Comparison of ENCODE assay signal across 1 cellular context in the genomic region with DNA sequence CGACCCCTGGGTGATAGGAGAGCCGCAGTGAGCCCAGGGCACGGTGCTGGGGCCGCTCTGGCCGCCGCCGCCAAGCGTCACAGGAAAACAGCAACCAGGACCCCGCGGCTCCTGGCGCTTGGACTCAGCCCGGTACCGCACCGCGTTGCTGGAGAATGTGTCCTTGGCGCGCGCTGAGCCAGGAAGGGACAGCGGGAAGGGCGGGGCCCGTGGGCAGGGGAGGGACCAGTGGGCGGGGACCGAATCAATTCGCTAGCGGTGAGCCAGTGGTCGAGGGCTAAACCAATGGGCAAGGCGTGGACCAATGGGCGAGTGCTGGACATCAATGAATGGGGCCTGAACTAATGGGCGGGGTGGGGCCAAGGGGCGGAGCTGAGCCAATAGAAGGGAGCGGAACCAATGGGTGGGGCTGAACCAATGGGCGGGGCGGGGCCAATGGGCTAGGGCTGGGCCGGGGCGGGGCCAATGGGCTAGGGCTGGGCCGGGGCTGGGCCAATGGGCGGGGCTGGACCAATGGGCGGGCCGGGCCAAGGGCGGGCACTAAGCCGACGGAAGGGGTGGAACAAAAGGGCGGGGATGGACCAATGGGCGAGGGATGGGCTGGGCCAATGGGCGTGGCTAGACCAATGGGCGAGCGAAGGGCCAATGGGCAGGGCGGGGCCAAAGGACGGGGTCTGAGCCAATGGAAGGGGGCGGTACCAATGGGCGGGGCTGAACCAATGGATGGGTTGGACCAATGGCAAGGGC.
A peak's percentile ranks its signal among the peaks of the same experiment; 100 is the strongest.
TF ChIP-seq lines count a peak whose summit lies in the region.

No MANE protein-coding gene starts in this region.

TF ChIP-seq in K562, 482 proteins besides CTCF, POLR2A, EP300 and RAD21 (continued from another document and continues in another):
- TF ChIP-seq, protein P1, sequence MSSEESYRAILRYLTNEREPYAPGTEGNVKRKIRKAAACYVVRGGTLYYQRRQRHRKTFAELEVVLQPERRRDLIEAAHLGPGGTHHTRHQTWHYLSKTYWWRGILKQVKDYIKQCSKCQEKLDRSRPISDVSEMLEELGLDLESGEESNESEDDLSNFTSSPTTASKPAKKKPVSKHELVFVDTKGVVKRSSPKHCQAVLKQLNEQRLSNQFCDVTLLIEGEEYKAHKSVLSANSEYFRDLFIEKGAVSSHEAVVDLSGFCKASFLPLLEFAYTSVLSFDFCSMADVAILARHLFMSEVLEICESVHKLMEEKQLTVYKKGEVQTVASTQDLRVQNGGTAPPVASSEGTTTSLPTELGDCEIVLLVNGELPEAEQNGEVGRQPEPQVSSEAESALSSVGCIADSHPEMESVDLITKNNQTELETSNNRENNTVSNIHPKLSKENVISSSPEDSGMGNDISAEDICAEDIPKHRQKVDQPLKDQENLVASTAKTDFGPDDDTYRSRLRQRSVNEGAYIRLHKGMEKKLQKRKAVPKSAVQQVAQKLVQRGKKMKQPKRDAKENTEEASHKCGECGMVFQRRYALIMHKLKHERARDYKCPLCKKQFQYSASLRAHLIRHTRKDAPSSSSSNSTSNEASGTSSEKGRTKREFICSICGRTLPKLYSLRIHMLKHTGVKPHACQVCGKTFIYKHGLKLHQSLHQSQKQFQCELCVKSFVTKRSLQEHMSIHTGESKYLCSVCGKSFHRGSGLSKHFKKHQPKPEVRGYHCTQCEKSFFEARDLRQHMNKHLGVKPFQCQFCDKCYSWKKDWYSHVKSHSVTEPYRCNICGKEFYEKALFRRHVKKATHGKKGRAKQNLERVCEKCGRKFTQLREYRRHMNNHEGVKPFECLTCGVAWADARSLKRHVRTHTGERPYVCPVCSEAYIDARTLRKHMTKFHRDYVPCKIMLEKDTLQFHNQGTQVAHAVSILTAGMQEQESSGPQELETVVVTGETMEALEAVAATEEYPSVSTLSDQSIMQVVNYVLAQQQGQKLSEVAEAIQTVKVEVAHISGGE (CRISPR knock-in tag; IDR thresholded peaks at IDR 0.05), result no peak
- TF ChIP-seq ZZZ3 (IDR thresholded peaks at IDR 0.05) (no peak), SREBF2 (CRISPR knock-in tag; IDR thresholded peaks at IDR 0.05) (no peak), DPF2 (IDR thresholded peaks at IDR 0.05) (no peak), ZNF778 (CRISPR knock-in tag; IDR thresholded peaks at IDR 0.05) (no peak), TARDBP (IDR thresholded peaks at IDR 0.05) (no peak), BHLHE40 (IDR thresholded peaks at IDR 0.05; ENCODE audit: low read length) (no peak), ELF4 (CRISPR knock-in tag; IDR thresholded peaks at IDR 0.05) (peak; percentile 62; the same call in 1 of the 2 replicates), ZFP36 (IDR thresholded peaks at IDR 0.05; ENCODE audit: low read depth, low read length, partially characterized antibody) (no peak), ATF7 (IDR thresholded peaks at IDR 0.05) (peak; percentile 58; the same call in 1 of the 2 replicates), RB1 (IDR thresholded peaks at IDR 0.05; ENCODE audit: low read depth) (peak; percentile 85), ZC3H8 (IDR thresholded peaks at IDR 0.05) (no peak), ARID1B (IDR thresholded peaks at IDR 0.05) (no peak; the same call in 1 of the 2 replicates), ZBTB17 (CRISPR knock-in tag; IDR thresholded peaks at IDR 0.05) (peak; percentile 34; the same call in 1 of the 2 replicates), CHD4 (IDR thresholded peaks at IDR 0.05; ENCODE audit: insufficient read depth, insufficient replicate concordance, low read depth, low read length, poor library complexity, severe bottlenecking) (no peak), C11orf30 (IDR thresholded peaks at IDR 0.05; ENCODE audit: low read depth) (no peak), KAT2B (IDR thresholded peaks at IDR 0.05; ENCODE audit: low read depth, low read length) (no peak), ZNF224 (CRISPR knock-in tag; IDR thresholded peaks at IDR 0.05) (no peak), CBX5 (IDR thresholded peaks at IDR 0.05; ENCODE audit: borderline replicate concordance, low read depth) (no peak), ZNF347 (CRISPR knock-in tag; IDR thresholded peaks at IDR 0.05; ENCODE audit: low read depth) (no peak), EP400 (IDR thresholded peaks at IDR 0.05) (peak; percentile 64), ZNF431 (CRISPR knock-in tag; IDR thresholded peaks at IDR 0.05) (0 out of 2 replicates have a peak, but pooled peaks have one; percentile 45), FUS (optimal IDR thresholded peaks at IDR 0.05; ENCODE audit: low read depth, low read length) (peak; percentile 93), BCL6 (CRISPR knock-in tag; IDR thresholded peaks at IDR 0.05) (no peak), KLF13 (tag; IDR thresholded peaks at IDR 0.05; ENCODE audit: borderline replicate concordance, low read depth) (no peak), ARHGAP35 (IDR thresholded peaks at IDR 0.05; ENCODE audit: partially characterized antibody) (no peak), FOXJ2 (tag; IDR thresholded peaks at IDR 0.05) (no peak), RBM34 (IDR thresholded peaks at IDR 0.05; ENCODE audit: borderline replicate concordance, insufficient read depth, low read length) (no peak), KLF16 (IDR thresholded peaks at IDR 0.05) (no peak), PRPF4 (IDR thresholded peaks at IDR 0.05; ENCODE audit: insufficient read depth, low read depth, low read length, poor library complexity, severe bottlenecking) (peak; percentile 80), PYGO2 (tag; IDR thresholded peaks at IDR 0.05) (no peak), CREM (IDR thresholded peaks at IDR 0.05; ENCODE audit: low read depth) (peak; percentile 74; the same call in 1 of the 2 replicates), ASH1L (IDR thresholded peaks at IDR 0.05; ENCODE audit: borderline replicate concordance, low read depth, partially characterized antibody) (peak; percentile 81), GTF2F1 (IDR thresholded peaks at IDR 0.05; ENCODE audit: low read depth, low read length) (peak; percentile 91), POLR2AphosphoS2 (IDR thresholded peaks at IDR 0.05; ENCODE audit: low read length) (peak; percentile 83; the same call in 1 of the 2 replicates), SAFB2 (IDR thresholded peaks at IDR 0.05; ENCODE audit: borderline replicate concordance, low read depth, low read length, severe bottlenecking) (no peak), MTA3 (IDR thresholded peaks at IDR 0.05; ENCODE audit: borderline replicate concordance) (peak; percentile 86), ZNF324 (CRISPR knock-in tag; IDR thresholded peaks at IDR 0.05) (no peak)
- TF ChIP-seq, protein P2, sequence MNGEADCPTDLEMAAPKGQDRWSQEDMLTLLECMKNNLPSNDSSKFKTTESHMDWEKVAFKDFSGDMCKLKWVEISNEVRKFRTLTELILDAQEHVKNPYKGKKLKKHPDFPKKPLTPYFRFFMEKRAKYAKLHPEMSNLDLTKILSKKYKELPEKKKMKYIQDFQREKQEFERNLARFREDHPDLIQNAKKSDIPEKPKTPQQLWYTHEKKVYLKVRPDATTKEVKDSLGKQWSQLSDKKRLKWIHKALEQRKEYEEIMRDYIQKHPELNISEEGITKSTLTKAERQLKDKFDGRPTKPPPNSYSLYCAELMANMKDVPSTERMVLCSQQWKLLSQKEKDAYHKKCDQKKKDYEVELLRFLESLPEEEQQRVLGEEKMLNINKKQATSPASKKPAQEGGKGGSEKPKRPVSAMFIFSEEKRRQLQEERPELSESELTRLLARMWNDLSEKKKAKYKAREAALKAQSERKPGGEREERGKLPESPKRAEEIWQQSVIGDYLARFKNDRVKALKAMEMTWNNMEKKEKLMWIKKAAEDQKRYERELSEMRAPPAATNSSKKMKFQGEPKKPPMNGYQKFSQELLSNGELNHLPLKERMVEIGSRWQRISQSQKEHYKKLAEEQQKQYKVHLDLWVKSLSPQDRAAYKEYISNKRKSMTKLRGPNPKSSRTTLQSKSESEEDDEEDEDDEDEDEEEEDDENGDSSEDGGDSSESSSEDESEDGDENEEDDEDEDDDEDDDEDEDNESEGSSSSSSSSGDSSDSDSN (IDR thresholded peaks at IDR 0.05; ENCODE audit: borderline replicate concordance in 1 of 2, low read depth in 2 of 2, low read length in 2 of 2), result peak in 1 of 2 experiments; percentile 87; a peak in 2 of 4 replicates
- TF ChIP-seq, protein P3, sequence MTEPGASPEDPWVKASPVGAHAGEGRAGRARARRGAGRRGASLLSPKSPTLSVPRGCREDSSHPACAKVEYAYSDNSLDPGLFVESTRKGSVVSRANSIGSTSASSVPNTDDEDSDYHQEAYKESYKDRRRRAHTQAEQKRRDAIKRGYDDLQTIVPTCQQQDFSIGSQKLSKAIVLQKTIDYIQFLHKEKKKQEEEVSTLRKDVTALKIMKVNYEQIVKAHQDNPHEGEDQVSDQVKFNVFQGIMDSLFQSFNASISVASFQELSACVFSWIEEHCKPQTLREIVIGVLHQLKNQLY (CRISPR knock-in tag; conservative IDR thresholded peaks at IDR 0.05), result no peak
- TF ChIP-seq, protein P4, sequence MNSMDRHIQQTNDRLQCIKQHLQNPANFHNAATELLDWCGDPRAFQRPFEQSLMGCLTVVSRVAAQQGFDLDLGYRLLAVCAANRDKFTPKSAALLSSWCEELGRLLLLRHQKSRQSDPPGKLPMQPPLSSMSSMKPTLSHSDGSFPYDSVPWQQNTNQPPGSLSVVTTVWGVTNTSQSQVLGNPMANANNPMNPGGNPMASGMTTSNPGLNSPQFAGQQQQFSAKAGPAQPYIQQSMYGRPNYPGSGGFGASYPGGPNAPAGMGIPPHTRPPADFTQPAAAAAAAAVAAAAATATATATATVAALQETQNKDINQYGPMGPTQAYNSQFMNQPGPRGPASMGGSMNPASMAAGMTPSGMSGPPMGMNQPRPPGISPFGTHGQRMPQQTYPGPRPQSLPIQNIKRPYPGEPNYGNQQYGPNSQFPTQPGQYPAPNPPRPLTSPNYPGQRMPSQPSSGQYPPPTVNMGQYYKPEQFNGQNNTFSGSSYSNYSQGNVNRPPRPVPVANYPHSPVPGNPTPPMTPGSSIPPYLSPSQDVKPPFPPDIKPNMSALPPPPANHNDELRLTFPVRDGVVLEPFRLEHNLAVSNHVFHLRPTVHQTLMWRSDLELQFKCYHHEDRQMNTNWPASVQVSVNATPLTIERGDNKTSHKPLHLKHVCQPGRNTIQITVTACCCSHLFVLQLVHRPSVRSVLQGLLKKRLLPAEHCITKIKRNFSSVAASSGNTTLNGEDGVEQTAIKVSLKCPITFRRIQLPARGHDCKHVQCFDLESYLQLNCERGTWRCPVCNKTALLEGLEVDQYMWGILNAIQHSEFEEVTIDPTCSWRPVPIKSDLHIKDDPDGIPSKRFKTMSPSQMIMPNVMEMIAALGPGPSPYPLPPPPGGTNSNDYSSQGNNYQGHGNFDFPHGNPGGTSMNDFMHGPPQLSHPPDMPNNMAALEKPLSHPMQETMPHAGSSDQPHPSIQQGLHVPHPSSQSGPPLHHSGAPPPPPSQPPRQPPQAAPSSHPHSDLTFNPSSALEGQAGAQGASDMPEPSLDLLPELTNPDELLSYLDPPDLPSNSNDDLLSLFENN (IDR thresholded peaks at IDR 0.05; ENCODE audit: low read depth in 2 of 2, low read length in 2 of 2), result peak in 1 of 2 experiments; percentile 77; a peak in 2 of 4 replicates
- TF ChIP-seq, protein P5, sequence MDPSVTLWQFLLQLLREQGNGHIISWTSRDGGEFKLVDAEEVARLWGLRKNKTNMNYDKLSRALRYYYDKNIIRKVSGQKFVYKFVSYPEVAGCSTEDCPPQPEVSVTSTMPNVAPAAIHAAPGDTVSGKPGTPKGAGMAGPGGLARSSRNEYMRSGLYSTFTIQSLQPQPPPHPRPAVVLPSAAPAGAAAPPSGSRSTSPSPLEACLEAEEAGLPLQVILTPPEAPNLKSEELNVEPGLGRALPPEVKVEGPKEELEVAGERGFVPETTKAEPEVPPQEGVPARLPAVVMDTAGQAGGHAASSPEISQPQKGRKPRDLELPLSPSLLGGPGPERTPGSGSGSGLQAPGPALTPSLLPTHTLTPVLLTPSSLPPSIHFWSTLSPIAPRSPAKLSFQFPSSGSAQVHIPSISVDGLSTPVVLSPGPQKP (CRISPR knock-in tag; IDR thresholded peaks at IDR 0.05), result no peak
- TF ChIP-seq, protein P6, sequence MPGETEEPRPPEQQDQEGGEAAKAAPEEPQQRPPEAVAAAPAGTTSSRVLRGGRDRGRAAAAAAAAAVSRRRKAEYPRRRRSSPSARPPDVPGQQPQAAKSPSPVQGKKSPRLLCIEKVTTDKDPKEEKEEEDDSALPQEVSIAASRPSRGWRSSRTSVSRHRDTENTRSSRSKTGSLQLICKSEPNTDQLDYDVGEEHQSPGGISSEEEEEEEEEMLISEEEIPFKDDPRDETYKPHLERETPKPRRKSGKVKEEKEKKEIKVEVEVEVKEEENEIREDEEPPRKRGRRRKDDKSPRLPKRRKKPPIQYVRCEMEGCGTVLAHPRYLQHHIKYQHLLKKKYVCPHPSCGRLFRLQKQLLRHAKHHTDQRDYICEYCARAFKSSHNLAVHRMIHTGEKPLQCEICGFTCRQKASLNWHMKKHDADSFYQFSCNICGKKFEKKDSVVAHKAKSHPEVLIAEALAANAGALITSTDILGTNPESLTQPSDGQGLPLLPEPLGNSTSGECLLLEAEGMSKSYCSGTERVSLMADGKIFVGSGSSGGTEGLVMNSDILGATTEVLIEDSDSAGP (CRISPR knock-in tag; IDR thresholded peaks at IDR 0.05), result no peak
- TF ChIP-seq, protein P7, sequence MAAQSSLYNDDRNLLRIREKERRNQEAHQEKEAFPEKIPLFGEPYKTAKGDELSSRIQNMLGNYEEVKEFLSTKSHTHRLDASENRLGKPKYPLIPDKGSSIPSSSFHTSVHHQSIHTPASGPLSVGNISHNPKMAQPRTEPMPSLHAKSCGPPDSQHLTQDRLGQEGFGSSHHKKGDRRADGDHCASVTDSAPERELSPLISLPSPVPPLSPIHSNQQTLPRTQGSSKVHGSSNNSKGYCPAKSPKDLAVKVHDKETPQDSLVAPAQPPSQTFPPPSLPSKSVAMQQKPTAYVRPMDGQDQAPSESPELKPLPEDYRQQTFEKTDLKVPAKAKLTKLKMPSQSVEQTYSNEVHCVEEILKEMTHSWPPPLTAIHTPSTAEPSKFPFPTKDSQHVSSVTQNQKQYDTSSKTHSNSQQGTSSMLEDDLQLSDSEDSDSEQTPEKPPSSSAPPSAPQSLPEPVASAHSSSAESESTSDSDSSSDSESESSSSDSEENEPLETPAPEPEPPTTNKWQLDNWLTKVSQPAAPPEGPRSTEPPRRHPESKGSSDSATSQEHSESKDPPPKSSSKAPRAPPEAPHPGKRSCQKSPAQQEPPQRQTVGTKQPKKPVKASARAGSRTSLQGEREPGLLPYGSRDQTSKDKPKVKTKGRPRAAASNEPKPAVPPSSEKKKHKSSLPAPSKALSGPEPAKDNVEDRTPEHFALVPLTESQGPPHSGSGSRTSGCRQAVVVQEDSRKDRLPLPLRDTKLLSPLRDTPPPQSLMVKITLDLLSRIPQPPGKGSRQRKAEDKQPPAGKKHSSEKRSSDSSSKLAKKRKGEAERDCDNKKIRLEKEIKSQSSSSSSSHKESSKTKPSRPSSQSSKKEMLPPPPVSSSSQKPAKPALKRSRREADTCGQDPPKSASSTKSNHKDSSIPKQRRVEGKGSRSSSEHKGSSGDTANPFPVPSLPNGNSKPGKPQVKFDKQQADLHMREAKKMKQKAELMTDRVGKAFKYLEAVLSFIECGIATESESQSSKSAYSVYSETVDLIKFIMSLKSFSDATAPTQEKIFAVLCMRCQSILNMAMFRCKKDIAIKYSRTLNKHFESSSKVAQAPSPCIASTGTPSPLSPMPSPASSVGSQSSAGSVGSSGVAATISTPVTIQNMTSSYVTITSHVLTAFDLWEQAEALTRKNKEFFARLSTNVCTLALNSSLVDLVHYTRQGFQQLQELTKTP (IDR thresholded peaks at IDR 0.05; ENCODE audit: low read depth in 1 of 2, partially characterized antibody in 2 of 2), result no peak
